11 cellular contexts compared by ENCODE assay signal in genomic region chr21:34091607-34092006, GRCh38. TPM values are rescaled to one million over a fixed set of nuclear protein-coding genes. Genes with fewer than 3 reads are reported as not detected.
DNase-seq lines count a peak whose midpoint lies in the region; ATAC-seq and TF ChIP-seq lines count a peak whose summit lies in the region.
"Had no signal": no experiment of that assay in that cellular context is flagged by ENCODE, and none has a peak within 500 bp of the region (broad histone marks: within the 10 kb centered on the region; RNA-seq: fewer than 3 reads in every experiment).

No MANE protein-coding gene starts in this region.

- H3K36me3 Mint-ChIP-seq in activated naive CD4-positive, alpha-beta T cell treated with anti-CD3 and anti-CD28 coated beads for 36 hours (ENCODE audit: low read depth), result peaks cover 29% of the 10 kb centered on the region

- H3K27me3 Mint-ChIP-seq in activated naive CD4-positive, alpha-beta T cell treated with anti-CD3 and anti-CD28 coated beads for 36 hours (ENCODE audit: low read depth), result no peaks in the 10 kb centered on the region

- DNase-seq in AG10803 (ENCODE audit: low read depth) (no peak), GM10266 (ENCODE audit: extremely low spot score) (no peak), RWPE2 (ENCODE audit: low spot score) (no peak), amniotic stem cell (lab: John Stamatoyannopoulos, UW) (no peak)
- DNase-seq in activated naive CD4-positive, alpha-beta T cell treated with anti-CD3 and anti-CD28 coated beads for 36 hours, result no peak
- DNase-seq: activated T-cell treated with anti-CD3 and anti-CD28 coated beads, Interleukin-2, amount 50 U/mL, for 4 hours; islet precursor cell; NCI-H146 had no signal

- H3K4me3 Mint-ChIP-seq in activated naive CD4-positive, alpha-beta T cell treated with anti-CD3 and anti-CD28 coated beads for 36 hours, result no peak overlapping the region
- H3K4me3 Mint-ChIP-seq: activated T-cell treated with anti-CD3 and anti-CD28 coated beads, Interleukin-2, amount 50 U/mL, for 4 hours had no signal

- H3K27ac ChIP-seq in RWPE2 (ENCODE audit: poor library complexity, severe bottlenecking), result no peak overlapping the region
- H3K27ac ChIP-seq in gastroesophageal sphincter, result no peak overlapping the region

- H3K27me3 ChIP-seq in RWPE2 (ENCODE audit: insufficient read depth, poor library complexity, severe bottlenecking) (no peaks in the 10 kb centered on the region), gastroesophageal sphincter (no peaks in the 10 kb centered on the region)

- ATAC-seq in RWPE2 (ENCODE audit: low read depth) (no peak), gastroesophageal sphincter (no peak), GM18520 (IDR thresholded peaks at IDR 0.05; ENCODE audit: unreplicated experiment) (no peak), HG03139 (IDR thresholded peaks at IDR 0.05; ENCODE audit: unreplicated experiment) (no peak)

- H3K9me3 ChIP-seq in RWPE2 (ENCODE audit: severe bottlenecking) (no peaks in the 10 kb centered on the region), gastroesophageal sphincter (no peaks in the 10 kb centered on the region)

- TF ChIP-seq CTCF in AG10803 (conservative IDR thresholded peaks at IDR 0.05; ENCODE audit: low read length) (peak; percentile 47), GM10266 (IDR thresholded peaks at IDR 0.05; ENCODE audit: control insufficient read depth, insufficient read depth, low read depth, missing control alignments) (peak; percentile 26), RWPE2 (IDR thresholded peaks at IDR 0.05; ENCODE audit: poor library complexity, severe bottlenecking) (peak; percentile 35), gastroesophageal sphincter (IDR thresholded peaks at IDR 0.05) (peak in 3 of 4 experiments; percentile 12 to 23 (median 14))

- H3K4me1 ChIP-seq in RWPE2 (ENCODE audit: insufficient read depth, poor library complexity, severe bottlenecking), result no peaks in the 10 kb centered on the region
- H3K4me1 ChIP-seq in gastroesophageal sphincter, result peaks cover 2 to 67% (median 7%) of the 10 kb centered on the region in 3 donors

- no peak overlapping the region for H3K27ac Mint-ChIP-seq in activated naive CD4-positive, alpha-beta T cell treated with anti-CD3 and anti-CD28 coated beads for 36 hours

- CTCF ChIA-PET in activated naive CD4-positive, alpha-beta T cell treated with anti-CD3 and anti-CD28 coated beads for 36 hours (lab: Charles Lee), result interaction anchor here (1.4 to 2.5 kb wide), 5 partner anchors 8 to 168 kb away, joined by 3 to 18 read pairs (median 6); no protein-coding TSS in a partner anchor

- no peak for TF ChIP-seq POLR2A in gastroesophageal sphincter (IDR thresholded peaks at IDR 0.05)

- H3K4me3 ChIP-seq in AG10803 (ENCODE audit: low read length), result no peak overlapping the region
- no peak overlapping the region for H3K4me3 ChIP-seq in RWPE2 (ENCODE audit: severe bottlenecking)
- no peak overlapping the region for H3K4me3 ChIP-seq in gastroesophageal sphincter

- no peaks in the 10 kb centered on the region for H3K9me3 Mint-ChIP-seq in activated naive CD4-positive, alpha-beta T cell treated with anti-CD3 and anti-CD28 coated beads for 36 hours
- H3K9me3 Mint-ChIP-seq: activated T-cell treated with anti-CD3 and anti-CD28 coated beads, Interleukin-2, amount 50 U/mL, for 4 hours had no signal

- H3K4me1 Mint-ChIP-seq in activated naive CD4-positive, alpha-beta T cell treated with anti-CD3 and anti-CD28 coated beads for 36 hours (ENCODE audit: low read depth), result peaks cover 44% of the 10 kb centered on the region

- intact Hi-C loops in activated naive CD4-positive, alpha-beta T cell treated with anti-CD3 and anti-CD28 coated beads for 36 hours (cut with micrococcal nuclease), result loop anchor here (1.0 to 5.0 kb wide), 3 partner anchors 12 to 36 kb away; no protein-coding TSS in a partner anchor

- no peak for TF ChIP-seq EP300 in gastroesophageal sphincter (IDR thresholded peaks at IDR 0.05)

- H3K36me3 ChIP-seq in RWPE2 (ENCODE audit: low read depth), result peaks cover 15% of the 10 kb centered on the region
- H3K36me3 ChIP-seq in gastroesophageal sphincter, result peaks cover 0 to 19% of the 10 kb centered on the region in 2 donors

- WGBS in gastroesophageal sphincter (ENCODE audit: low coverage in 1 of 2), 2 donors, result 89 to 98% methylated on average over 2 of the region's 2 CpGs

RNA-seq across cellular contexts. Expression of gene MRPS6, which starts 18.2 kb away (rescaled TPM):
- total RNA-seq in gastroesophageal sphincter, result 10 to 100 TPM; 33.1 to 63.7 (median 39.3) TPM
- 10 to 100 TPM; 78.9 to 80.0 TPM for total RNA-seq in activated naive CD4-positive, alpha-beta T cell treated with anti-CD3 and anti-CD28 coated beads for 36 hours

RNA-seq across cellular contexts. Expression of gene SLC5A3, which starts 18.2 kb away (rescaled TPM):
- 10 to 100 TPM; 11.5 to 29.6 (median 24.4) TPM for total RNA-seq in gastroesophageal sphincter
- 10 to 100 TPM; 21.2 to 21.7 TPM for total RNA-seq in activated naive CD4-positive, alpha-beta T cell treated with anti-CD3 and anti-CD28 coated beads for 36 hours
